Comparison of ENCODE assay signal across 7 cellular contexts in genomic region chr20:57707849-57708693, GRCh38. TPM values are rescaled to one million over a fixed set of nuclear protein-coding genes. Genes with fewer than 3 reads are reported as not detected.
DNase-seq lines count a peak whose midpoint lies in the region; TF ChIP-seq lines count a peak whose summit lies in the region.

No MANE protein-coding gene starts in this region.

- peaks cover 6% of the 10 kb centered on the region; the same call in 1 of the 2 replicates for H3K79me2 ChIP-seq in KMS-11 (ENCODE audit: insufficient read depth, low read depth)

- H3K9ac ChIP-seq in KMS-11 (no peak overlapping the region), subcutaneous abdominal adipose tissue (ENCODE audit: low read length in 5 of 5) (peak overlapping the region; percentile 77 to 92 (median 87))

- H3K27ac ChIP-seq in KMS-11 (no peak overlapping the region), subcutaneous abdominal adipose tissue (ENCODE audit: low read depth, low read length) (peak overlapping the region; percentile 95)

- H4K20me1 ChIP-seq in KMS-11 (ENCODE audit: insufficient read depth), result no peaks in the 10 kb centered on the region

- H3K27me3 ChIP-seq in KMS-11 (ENCODE audit: insufficient read depth, low read depth) (no peaks in the 10 kb centered on the region), kidney epithelial cell (ENCODE audit: control insufficient read depth, insufficient read depth, low read length) (no peaks in the 10 kb centered on the region), subcutaneous abdominal adipose tissue (ENCODE audit: control insufficient read depth in 5 of 5, insufficient read depth in 4 of 5, low read length in 5 of 5) (no peaks in the 10 kb centered on the region)

- no peaks in the 10 kb centered on the region for H3K36me3 ChIP-seq in KMS-11 (ENCODE audit: insufficient read depth)
- H3K36me3 ChIP-seq in kidney epithelial cell (ENCODE audit: control insufficient read depth, insufficient read depth, low read length), result peaks cover 2% of the 10 kb centered on the region
- no peaks in the 10 kb centered on the region for H3K36me3 ChIP-seq in subcutaneous abdominal adipose tissue (ENCODE audit: control insufficient read depth in 5 of 5, insufficient read depth in 5 of 5, low read length in 5 of 5)

- H3K4me3 ChIP-seq in KMS-11 (IDR thresholded peaks at IDR 0.05; ENCODE audit: insufficient read depth, low read depth, low read length), result no peak overlapping the region
- H3K4me3 ChIP-seq in kidney epithelial cell (ENCODE audit: low read depth, low read length), result peak overlapping the region; percentile 91
- peak overlapping the region; percentile 81 to 95 (median 89) for H3K4me3 ChIP-seq in subcutaneous abdominal adipose tissue (ENCODE audit: low read depth in 1 of 5, low read length in 5 of 5)

- H3K4me1 ChIP-seq in KMS-11 (ENCODE audit: low read depth, poor library complexity, severe bottlenecking) (peaks cover 14% of the 10 kb centered on the region), subcutaneous abdominal adipose tissue (ENCODE audit: control insufficient read depth in 5 of 5, insufficient read depth in 5 of 5, low read length in 5 of 5) (peaks cover 9 to 89% (median 78%) of the 10 kb centered on the region in 5 donors)

- DNase-seq in astrocyte of the hippocampus (ENCODE audit: low read depth, low spot score) (peak; percentile 68), kidney epithelial cell (ENCODE audit: low read depth) (no peak), putamen (ENCODE audit: low spot score) (no peak), NCI-H510A treated with DMSO at 0.1 percent for 48 hours (lab: John Stamatoyannopoulos, UW) (no peak), medulla oblongata (ENCODE audit: extremely low spot score) (no peak)

- H2AFZ ChIP-seq in KMS-11 (ENCODE audit: low read depth), result no peak overlapping the region

- peak overlapping the region; percentile 83 for H3K4me2 ChIP-seq in KMS-11

- no peak for TF ChIP-seq CTCF in KMS-11 (conservative IDR thresholded peaks at IDR 0.05; ENCODE audit: low read depth, low read length)
- no peak for TF ChIP-seq CTCF in kidney epithelial cell (IDR thresholded peaks at IDR 0.05; ENCODE audit: insufficient read depth, low read length, poor library complexity, severe bottlenecking)

- no peaks in the 10 kb centered on the region for H3K9me3 ChIP-seq in subcutaneous abdominal adipose tissue (ENCODE audit: control insufficient read depth in 5 of 5, low read length in 5 of 5)

RNA-seq across cellular contexts. Expression of gene PMEPA1, which starts 1.7 kb away (rescaled TPM):
- 244 and 255 TPM in 2 replicates for total RNA-seq in kidney epithelial cell
